29 cellular contexts compared by ENCODE assay signal in genomic region chr17:12254460-12254859, GRCh38.
"Had no signal": no experiment of that assay in that cellular context is flagged by ENCODE, and none has a peak within 500 bp of the region (broad histone marks: within the 10 kb centered on the region; RNA-seq: fewer than 3 reads in every experiment).

No MANE protein-coding gene starts in this region.

- H3K79me2 ChIP-seq: hepatocyte had no signal

- DNase-seq: activated CD4-positive, alpha-beta memory T cell treated with anti-CD3 and anti-CD28 coated beads for 36 hours; activated CD4-positive, alpha-beta T cell treated with anti-CD3 and anti-CD28 coated beads for 36 hours; activated CD4-positive, alpha-beta T cell treated with anti-CD3 and anti-CD28 coated beads, Interleukin-2, amount 10 ng/mL, durations not matched to agents 24 days and 14 days; activated CD4-positive, CD25-positive, alpha-beta regulatory T cell; activated CD4-positive, CD25-positive, alpha-beta regulatory T cell treated with anti-CD3 and anti-CD28 coated beads, Interleukin-2, amount 50 U/mL, for 72 hours; activated CD8-positive, alpha-beta memory T cell treated with anti-CD3 and anti-CD28 coated beads, Interleukin-2, amount 10 ng/mL, durations not matched to agents 7 days and 5 days; activated CD8-positive, alpha-beta memory T cell treated with anti-CD3 and anti-CD28 coated beads, Interleukin-2, amount 50 U/mL, for 4 hours; activated CD8-positive, alpha-beta T cell treated with anti-CD3 and anti-CD28 coated beads, Interleukin-2, amount 10 ng/mL, durations not matched to agents 7 days and 5 days; activated effector memory CD4-positive, alpha-beta T cell treated with anti-CD3 and anti-CD28 coated beads, Interleukin-2, amount 50 U/mL, for 16 hours; activated naive CD4-positive, alpha-beta T cell treated with anti-CD3 and anti-CD28 coated beads for 36 hours; activated naive CD8-positive, alpha-beta T cell treated with anti-CD3 and anti-CD28 coated beads for 36 hours; activated naive CD8-positive, alpha-beta T cell treated with anti-CD3 and anti-CD28 coated beads, Interleukin-2, amount 50 U/mL, for 24 hours; activated T-cell treated with anti-CD3 and anti-CD28 coated beads, Interleukin-2, amount 50 U/mL, for 1 hour; activated T-cell treated with anti-CD3 and anti-CD28 coated beads, Interleukin-2, amount 50 U/mL, for 48 hours; adrenal gland; amygdala; aorta; body of pancreas; caudate nucleus; colonic mucosa; effector CD8-positive, alpha-beta T cell; esophagus squamous epithelium; foreskin melanocyte; heart right ventricle had no signal

- H3K9me3 ChIP-seq: adrenal gland, body of pancreas, colonic mucosa, esophagus squamous epithelium, gastroesophageal sphincter, heart right ventricle had no signal

- H3K27me3 ChIP-seq: adrenal gland, body of pancreas, colonic mucosa, gastroesophageal sphincter, heart right ventricle, hepatocyte had no signal

- H2AFZ ChIP-seq: hepatocyte had no signal

- H3K4me2 ChIP-seq: hepatocyte had no signal

- H3K36me3 ChIP-seq: adrenal gland, colonic mucosa, esophagus squamous epithelium, gastroesophageal sphincter, heart right ventricle had no signal

- H3K4me3 ChIP-seq: adrenal gland, body of pancreas, colonic mucosa, esophagus squamous epithelium, gastroesophageal sphincter, heart right ventricle, hepatocyte had no signal

- H3K4me1 ChIP-seq: adrenal gland, body of pancreas, colonic mucosa, esophagus squamous epithelium had no signal

- ATAC-seq: activated CD4-positive, alpha-beta T cell treated with anti-CD3 and anti-CD28 coated beads for 36 hours; activated CD8-positive, alpha-beta memory T cell treated with anti-CD3 and anti-CD28 coated beads, Interleukin-2, amount 10 ng/mL, durations not matched to agents 7 days and 5 days; activated CD8-positive, alpha-beta T cell treated with anti-CD3 and anti-CD28 coated beads, Interleukin-2, amount 10 ng/mL, durations not matched to agents 7 days and 5 days; activated naive CD8-positive, alpha-beta T cell treated with anti-CD3 and anti-CD28 coated beads, Interleukin-2, amount 50 U/mL, for 24 hours; body of pancreas; gastroesophageal sphincter; heart right ventricle had no signal

- H3K27ac ChIP-seq: adrenal gland, body of pancreas, colonic mucosa, epithelial cell of prostate, esophagus squamous epithelium, heart right ventricle, hepatocyte had no signal

- FAIRE-seq: endometrium, endothelial cell of umbilical vein had no signal
